ENCODE assay signal across 12 cellular contexts in the genomic region with DNA sequence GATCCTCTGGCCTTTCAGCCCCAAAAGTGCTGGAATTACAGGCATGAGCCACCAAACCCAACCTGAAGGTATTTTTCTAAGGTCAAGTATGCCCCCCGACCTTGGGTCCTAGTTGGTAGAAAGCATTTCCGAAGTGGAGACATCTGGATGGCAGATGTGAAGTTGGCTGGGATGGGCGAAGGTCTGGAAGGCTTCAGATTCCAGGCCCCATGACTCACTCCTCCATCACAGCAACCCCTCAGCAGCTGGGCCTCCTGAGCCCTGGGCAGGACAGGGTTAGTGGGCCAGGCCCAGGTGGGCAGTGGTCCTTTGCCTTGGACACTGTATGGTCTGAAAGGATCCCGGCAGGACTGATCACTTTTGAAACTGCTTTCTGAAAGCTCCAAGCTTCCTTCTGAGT. TPM values are rescaled to one million over a fixed set of nuclear protein-coding genes. Genes with fewer than 3 reads are reported as not detected.
A peak's percentile ranks its signal among the peaks of the same experiment; 100 is the strongest.
DNase-seq lines count a peak whose midpoint lies in the region; ATAC-seq and TF ChIP-seq lines count a peak whose summit lies in the region.
"Had no signal": no experiment of that assay in that cellular context is flagged by ENCODE, and none has a peak within 500 bp of the region (broad histone marks: within the 10 kb centered on the region; RNA-seq: fewer than 3 reads in every experiment).

No MANE protein-coding gene starts in this region.

- H3K36me3 ChIP-seq in adipocyte (ENCODE audit: control insufficient read depth, insufficient read depth, low read length, severe bottlenecking) (no peaks in the 10 kb centered on the region), skeletal muscle satellite cell (ENCODE audit: insufficient read depth, low read length) (peaks cover 3% of the 10 kb centered on the region), H7 (replicated peaks; ENCODE audit: control insufficient read depth, insufficient read depth, low read length) (no peaks in the 10 kb centered on the region)

- no peak for TF ChIP-seq CTCF in foreskin fibroblast (IDR thresholded peaks at IDR 0.05; ENCODE audit: low read depth, low read length)

- H3K4me1 ChIP-seq in adipocyte (ENCODE audit: control insufficient read depth, insufficient read depth, low read length) = peaks cover 49% of the 10 kb centered on the region
- peaks cover 84% of the 10 kb centered on the region for H3K4me1 ChIP-seq in skeletal muscle satellite cell (ENCODE audit: control insufficient read depth, insufficient read depth, low read length)

- H3K4me3 ChIP-seq in adipocyte (ENCODE audit: low read length) = no peak overlapping the region
- no peak overlapping the region for H3K4me3 ChIP-seq in foreskin fibroblast (ENCODE audit: low read depth in 1 of 2, low read length in 2 of 2)
- peak overlapping the region; percentile 62 for H3K4me3 ChIP-seq in skeletal muscle satellite cell (ENCODE audit: low read length)
- H3K4me3 ChIP-seq in H7 (ENCODE audit: insufficient read depth, low read depth, low read length) = no peak overlapping the region

- H3K27me3 ChIP-seq in adipocyte (replicated peaks; ENCODE audit: control insufficient read depth, insufficient read depth, low read length) (no peaks in the 10 kb centered on the region), skeletal muscle satellite cell (ENCODE audit: control insufficient read depth, insufficient read depth, low read length) (no peaks in the 10 kb centered on the region), H7 (ENCODE audit: control insufficient read depth, insufficient read depth, low read length) (peaks cover 2% of the 10 kb centered on the region; the same call in 1 of the 2 replicates)

- H3K9me3 ChIP-seq in adipocyte (ENCODE audit: control insufficient read depth, low read length) (no peaks in the 10 kb centered on the region), skeletal muscle satellite cell (replicated peaks; ENCODE audit: low read length) (no peaks in the 10 kb centered on the region)

- ATAC-seq in HG02884 (IDR thresholded peaks at IDR 0.05; ENCODE audit: unreplicated experiment) (no peak), GM18861 (IDR thresholded peaks at IDR 0.05; ENCODE audit: unreplicated experiment) (no peak)
- ATAC-seq: activated T-cell treated with anti-CD3 and anti-CD28 coated beads, Interleukin-2, amount 50 U/mL, for 4 hours had no signal

- H3K9ac ChIP-seq in adipocyte (ENCODE audit: low read length) (peak overlapping the region; percentile 82), skeletal muscle satellite cell (ENCODE audit: low read depth, low read length) (peak overlapping the region; percentile 75)

- DNase-seq in ELR (ENCODE audit: low read depth) = peak; percentile 98
- DNase-seq in adipocyte (ENCODE audit: low read depth) = peak; percentile 96
- DNase-seq in foreskin fibroblast = peak; percentile 98 to 99
- DNase-seq in H7 = no peak
- DNase-seq in NCI-H1436 treated with DMSO at 0.1 percent for 48 hours (lab: John Stamatoyannopoulos, UW) = no peak
- DNase-seq: activated T-cell treated with anti-CD3 and anti-CD28 coated beads, Interleukin-2, amount 50 U/mL, for 4 hours; effector memory CD4-positive, alpha-beta T cell; kidney; NCI-H1436 had no signal

- peak overlapping the region; percentile 78 for H3K4me2 ChIP-seq in skeletal muscle satellite cell (ENCODE audit: low read length)

RNA-seq across cellular contexts. Expression of a gene that starts 23.3 kb away (rescaled TPM):
- total RNA-seq in skeletal muscle satellite cell (2012; rRNA removed) = 43.9 and 60.7 TPM in 2 replicates
- total RNA-seq in H7 (2014; rRNA removed; shearing (Covaris generic)) = 13.2 and 16.7 TPM in 2 replicates

RNA-seq across cellular contexts. Expression of a gene that starts 55.3 kb away (rescaled TPM):
- 169 and 175 TPM in 2 replicates for total RNA-seq in skeletal muscle satellite cell (2012; rRNA removed)
- total RNA-seq in H7 (2014; rRNA removed; shearing (Covaris generic)) = 0.73 and 0.74 TPM in 2 replicates

Comparison
In these comparisons a context has a peak if more than half of its experiments do, and no peak if none do; other contexts are left out.
1. DNase-seq: peak in ELR (single experiment), adipocyte (single experiment) and foreskin fibroblast (2 of 2); none in H7 (single experiment) and NCI-H1436 treated with DMSO at 0.1 percent for 48 hours (single experiment).